Comparison of ENCODE assay signal across 29 cellular contexts in the genomic region with DNA sequence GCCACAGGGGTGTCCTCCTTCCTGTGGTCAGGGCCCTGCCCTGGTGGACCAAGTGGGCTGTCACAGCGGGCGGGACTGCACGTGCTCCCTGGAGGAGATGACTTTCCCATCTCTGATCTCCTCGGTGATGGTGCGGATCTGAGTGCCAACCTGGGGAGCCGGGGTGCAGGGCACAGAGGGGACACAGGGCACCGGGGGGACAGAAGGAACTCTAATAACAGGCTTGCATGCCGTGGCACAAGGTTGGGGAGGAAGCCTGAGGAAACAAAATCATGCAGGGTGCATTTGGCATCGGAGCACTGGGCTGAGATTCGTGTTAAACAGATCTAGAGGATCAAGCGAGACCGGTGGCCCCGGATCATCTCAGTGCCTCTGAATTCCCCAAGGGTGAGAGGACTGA. TPM values are rescaled to one million over a fixed set of nuclear protein-coding genes. Genes with fewer than 3 reads are reported as not detected.
"Had no signal": no experiment of that assay in that cellular context is flagged by ENCODE, and none has a peak within 500 bp of the region (broad histone marks: within the 10 kb centered on the region; RNA-seq: fewer than 3 reads in every experiment).

No MANE protein-coding gene starts in this region.

- H3K9me3 Mint-ChIP-seq: memory B cell had no signal

- H3K27ac Mint-ChIP-seq: memory B cell had no signal

- H3K4me3 Mint-ChIP-seq: memory B cell had no signal

- ATAC-seq: esophagus mucosa, gastrocnemius medialis, heart right ventricle, left cardiac atrium, left ventricle myocardium superior had no signal

- DNase-seq: effector CD4-positive, alpha-beta T cell; effector memory CD4-positive, alpha-beta T cell; esophagus squamous epithelium; foreskin fibroblast; foreskin melanocyte; gastrocnemius medialis; glutamatergic neuron; heart right ventricle; hippocampal formation; left cardiac atrium; left ventricle myocardium superior; mammary epithelial cell; midbrain had no signal

- H3K4me1 ChIP-seq: esophagus squamous epithelium, gastrocnemius medialis had no signal

- H3K36me3 ChIP-seq: esophagus squamous epithelium, gastrocnemius medialis, heart right ventricle, left lung had no signal

- H3K4me3 ChIP-seq: coronary artery, dorsolateral prefrontal cortex, esophagus squamous epithelium, gastrocnemius medialis, heart right ventricle, left lung, lung had no signal

- H3K27ac ChIP-seq: coronary artery, dorsolateral prefrontal cortex, epithelial cell of prostate, esophagus squamous epithelium, gastrocnemius medialis, heart right ventricle, left lung had no signal

- H3K36me3 Mint-ChIP-seq: memory B cell had no signal

- H3K9me3 ChIP-seq: esophagus squamous epithelium, gastrocnemius medialis, heart right ventricle, left lung had no signal

- FAIRE-seq: colon, endometrium, islet of Langerhans, keratinocyte had no signal

- H3K27me3 ChIP-seq: dorsolateral prefrontal cortex, gastrocnemius medialis had no signal

RNA-seq across cellular contexts. Expression of a gene that starts 3.4 kb away (rescaled TPM):
- total RNA-seq: dorsolateral prefrontal cortex, esophagus mucosa, gastrocnemius medialis, glomerular endothelial cell, heart right ventricle, kidney epithelial cell, left cardiac atrium, left lung, left ventricle myocardium superior, lung, mammary epithelial cell, mononuclear cell, mucosa of gallbladder had no signal
- polyA plus RNA-seq: heart right ventricle, keratinocyte, mammary epithelial cell had no signal

RNA-seq across cellular contexts. Expression of a gene that starts 5.4 kb away (rescaled TPM):
- total RNA-seq: dermis blood vessel endothelial cell, dorsolateral prefrontal cortex, esophagus mucosa, esophagus squamous epithelium, gastrocnemius medialis, glomerular endothelial cell, heart right ventricle, kidney epithelial cell, left cardiac atrium, left lung, left ventricle myocardium superior, lung, mammary epithelial cell, mononuclear cell, mucosa of gallbladder had no signal
- polyA plus RNA-seq: heart right ventricle, keratinocyte, lung, mammary epithelial cell had no signal

RNA-seq across cellular contexts. Expression of a gene that starts 19.1 kb away (rescaled TPM):
- total RNA-seq: dermis blood vessel endothelial cell, gastrocnemius medialis, glomerular endothelial cell, heart right ventricle, kidney epithelial cell, left cardiac atrium, left ventricle myocardium superior had no signal

RNA-seq across cellular contexts. Expression of a gene that starts 19.1 kb away (rescaled TPM):
- total RNA-seq: dermis blood vessel endothelial cell, dorsolateral prefrontal cortex, glomerular endothelial cell, kidney epithelial cell, left cardiac atrium, left lung, left ventricle myocardium superior, lung, mammary epithelial cell, mononuclear cell, mucosa of gallbladder had no signal
- polyA plus RNA-seq: keratinocyte, lung had no signal

RNA-seq across cellular contexts. Expression of a gene that starts 32.4 kb away (rescaled TPM):
- total RNA-seq: gastrocnemius medialis, mononuclear cell had no signal
